9 cellular contexts compared by ENCODE assay signal in genomic region chr2:239927424-239927981, GRCh38.
DNase-seq lines count a peak whose midpoint lies in the region; ATAC-seq lines count a peak whose summit lies in the region.
"Had no signal": no experiment of that assay in that cellular context is flagged by ENCODE, and none has a peak within 500 bp of the region (broad histone marks: within the 10 kb centered on the region; RNA-seq: fewer than 3 reads in every experiment).

No MANE protein-coding gene starts in this region.

- DNase-seq in ELF-1 (ENCODE audit: low read depth, low spot score) (peak; percentile 33), SIG-M5 (lab: John Stamatoyannopoulos, UW) (peak; percentile 31), hepatic stellate cell (ENCODE audit: low spot score) (peak; percentile 64), GF-D8 (lab: John Stamatoyannopoulos, UW) (no peak)
- DNase-seq in activated T-helper 9 cell treated with anti-CD3 and anti-CD28 coated beads, Interleukin-2, amount 50 U/mL, for 16 hours (ENCODE audit: low read depth) = peak; percentile 56
- peak; percentile 74 for DNase-seq in stimulated activated CD4-positive, alpha-beta T cell treated with anti-CD3 and anti-CD28 coated beads, Interleukin-4, amount 100 ng/mL, for 1 hour
- DNase-seq: left cardiac atrium had no signal

- ATAC-seq in HG02798 (IDR thresholded peaks at IDR 0.05; ENCODE audit: poor library complexity, unreplicated experiment) (no peak), GM19351 (IDR thresholded peaks at IDR 0.05; ENCODE audit: unreplicated experiment) (no peak)
